In the genomic region with DNA sequence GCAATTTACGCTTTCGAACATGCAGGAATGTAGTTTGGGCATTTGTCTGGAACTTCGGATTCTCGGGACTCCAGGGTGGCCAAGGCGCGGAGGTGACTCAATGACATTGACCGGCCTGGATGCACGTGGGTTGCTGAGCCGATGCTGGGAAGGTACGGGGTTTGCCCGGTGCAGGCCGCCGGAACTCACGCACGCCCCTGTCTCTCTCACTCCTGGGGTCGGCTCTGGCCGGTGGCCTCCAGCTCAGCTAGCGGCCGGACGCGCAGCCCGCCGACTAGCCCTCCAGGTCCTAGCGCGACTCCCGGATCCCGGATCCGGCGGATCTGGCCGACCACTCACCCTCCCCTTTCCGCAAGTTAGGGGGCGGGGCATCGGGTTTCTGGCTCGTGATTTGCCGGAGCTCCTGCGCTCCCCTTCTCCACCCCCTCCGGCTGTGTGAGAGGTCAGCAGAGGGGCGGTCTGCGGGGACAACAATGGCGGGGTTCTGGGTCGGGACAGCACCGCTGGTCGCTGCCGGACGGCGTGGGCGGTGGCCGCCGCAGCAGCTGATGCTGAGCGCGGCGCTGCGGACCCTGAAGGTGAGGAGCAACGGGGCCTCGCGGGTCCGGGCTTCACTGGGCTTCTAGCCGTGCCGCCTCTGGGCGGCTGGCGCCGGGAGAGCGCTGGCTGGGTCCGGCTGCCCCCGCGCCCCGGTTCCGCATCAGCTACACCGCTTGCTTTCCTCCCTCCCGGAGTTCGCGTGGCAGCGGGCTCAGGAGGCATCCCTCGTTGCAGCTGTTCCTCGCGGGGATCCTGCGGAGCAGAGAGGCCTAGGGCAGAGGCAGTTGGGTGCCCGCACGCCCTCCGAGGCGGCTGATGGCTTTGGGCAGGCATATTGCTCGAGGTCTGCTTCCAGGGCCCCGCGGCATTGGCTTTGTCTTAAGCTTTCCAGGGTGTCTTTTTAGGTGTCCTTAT, we compare ENCODE assay signal across 8 cellular contexts. TPM values are rescaled to one million over a fixed set of nuclear protein-coding genes. Genes with fewer than 3 reads are reported as not detected.
DNase-seq lines count a peak whose midpoint lies in the region; ATAC-seq lines count a peak whose summit lies in the region.

A gene with protein sequence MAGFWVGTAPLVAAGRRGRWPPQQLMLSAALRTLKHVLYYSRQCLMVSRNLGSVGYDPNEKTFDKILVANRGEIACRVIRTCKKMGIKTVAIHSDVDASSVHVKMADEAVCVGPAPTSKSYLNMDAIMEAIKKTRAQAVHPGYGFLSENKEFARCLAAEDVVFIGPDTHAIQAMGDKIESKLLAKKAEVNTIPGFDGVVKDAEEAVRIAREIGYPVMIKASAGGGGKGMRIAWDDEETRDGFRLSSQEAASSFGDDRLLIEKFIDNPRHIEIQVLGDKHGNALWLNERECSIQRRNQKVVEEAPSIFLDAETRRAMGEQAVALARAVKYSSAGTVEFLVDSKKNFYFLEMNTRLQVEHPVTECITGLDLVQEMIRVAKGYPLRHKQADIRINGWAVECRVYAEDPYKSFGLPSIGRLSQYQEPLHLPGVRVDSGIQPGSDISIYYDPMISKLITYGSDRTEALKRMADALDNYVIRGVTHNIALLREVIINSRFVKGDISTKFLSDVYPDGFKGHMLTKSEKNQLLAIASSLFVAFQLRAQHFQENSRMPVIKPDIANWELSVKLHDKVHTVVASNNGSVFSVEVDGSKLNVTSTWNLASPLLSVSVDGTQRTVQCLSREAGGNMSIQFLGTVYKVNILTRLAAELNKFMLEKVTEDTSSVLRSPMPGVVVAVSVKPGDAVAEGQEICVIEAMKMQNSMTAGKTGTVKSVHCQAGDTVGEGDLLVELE (plus strand): TSS at position 446 of the 954 bp plus-strand sequence. CDS start 28 bp downstream, at position 474.

- peak within 1 kb of the TSS; percentile 89 for H3K27ac Mint-ChIP-seq in activated CD4-positive, alpha-beta T cell treated with anti-CD3 and anti-CD28 coated beads, Interleukin-2, amount 10 ng/mL, durations not matched to agents 7 days and 5 days

- no peaks in the 10 kb centered on the region for H3K27me3 Mint-ChIP-seq in activated CD4-positive, alpha-beta T cell treated with anti-CD3 and anti-CD28 coated beads, Interleukin-2, amount 10 ng/mL, durations not matched to agents 7 days and 5 days

- H3K4me3 Mint-ChIP-seq in activated CD4-positive, alpha-beta T cell treated with anti-CD3 and anti-CD28 coated beads, Interleukin-2, amount 10 ng/mL, durations not matched to agents 7 days and 5 days = peak within 1 kb of the TSS; percentile 94

- H3K4me1 Mint-ChIP-seq in activated CD4-positive, alpha-beta T cell treated with anti-CD3 and anti-CD28 coated beads, Interleukin-2, amount 10 ng/mL, durations not matched to agents 7 days and 5 days = peaks cover 23% of the 10 kb centered on the region

- intact Hi-C loops in left colon (cut with DNase I, micrococcal nuclease) = no loop called here

- no peaks in the 10 kb centered on the region for H3K9me3 Mint-ChIP-seq in activated CD4-positive, alpha-beta T cell treated with anti-CD3 and anti-CD28 coated beads, Interleukin-2, amount 10 ng/mL, durations not matched to agents 7 days and 5 days

- POLR2A ChIA-PET in activated CD4-positive, alpha-beta T cell treated with anti-CD3 and anti-CD28 coated beads, Interleukin-2, amount 10 ng/mL, durations not matched to agents 7 days and 5 days (lab: Charles Lee) = no interaction called here

- CTCF ChIA-PET in activated CD4-positive, alpha-beta T cell treated with anti-CD3 and anti-CD28 coated beads, Interleukin-2, amount 10 ng/mL, durations not matched to agents 7 days and 5 days (lab: Charles Lee) = interaction anchor here (0.6 to 1.2 kb wide), 4 partner anchors 10 to 1381 kb away, joined by 3 to 4 read pairs (median 3); no protein-coding TSS in a partner anchor

- no peaks in the 10 kb centered on the region for H3K36me3 Mint-ChIP-seq in activated CD4-positive, alpha-beta T cell treated with anti-CD3 and anti-CD28 coated beads, Interleukin-2, amount 10 ng/mL, durations not matched to agents 7 days and 5 days (ENCODE audit: low read depth)

- peak; percentile 97 for ATAC-seq in GM19035 (IDR thresholded peaks at IDR 0.05; ENCODE audit: unreplicated experiment)
- peak; percentile 93 for ATAC-seq in HG03342 (IDR thresholded peaks at IDR 0.05; ENCODE audit: unreplicated experiment)
- peak; percentile 94 for ATAC-seq in left colon

- DNase-seq in AML-193 (lab: John Stamatoyannopoulos, UW) (peak; percentile 93), NCI-H524 treated with DMSO at 0.1 percent for 48 hours (lab: John Stamatoyannopoulos, UW) (peak; percentile 51), dedifferentiated amniotic fluid mesenchymal stem cell (ENCODE audit: extremely low spot score) (peak; percentile 89), left colon (peak; percentile 97)
- DNase-seq in activated CD4-positive, alpha-beta T cell treated with anti-CD3 and anti-CD28 coated beads, Interleukin-2, amount 10 ng/mL, durations not matched to agents 7 days and 5 days = peak; percentile 82
- peak; percentile 47 to 73 for DNase-seq in stimulated activated CD4-positive, alpha-beta T cell treated with anti-CD3 and anti-CD28 coated beads, Interleukin-1b, Interleukin-23, amount 100 ng/mL, for 4 hours (ENCODE audit: low read depth in 2 of 2)

RNA-seq across cellular contexts. Expression of the gene that starts here (rescaled TPM):
- 1 to 10 TPM; 8.6 to 8.9 TPM for total RNA-seq in activated CD4-positive, alpha-beta T cell treated with anti-CD3 and anti-CD28 coated beads, Interleukin-2, amount 10 ng/mL, durations not matched to agents 7 days and 5 days
- total RNA-seq in left colon = 10 to 100 TPM; 84.1 to 99.1 TPM

Comparison
In these comparisons a context has a peak if more than half of its experiments do, and no peak if none do; other contexts are left out.
1. Peak in every context shown above with its lines: DNase-seq and ATAC-seq.
2. RNA of the gene that starts here (total RNA-seq): 84.1 to 99.1 TPM in left colon; 8.6 to 8.9 TPM in activated CD4-positive, alpha-beta T cell treated with anti-CD3 and anti-CD28 coated beads, Interleukin-2, amount 10 ng/mL, durations not matched to agents 7 days and 5 days; every median in the first group is over 4 times any median in the second.